Comparison of ENCODE assay signal across 1 cellular context in the genomic region with DNA sequence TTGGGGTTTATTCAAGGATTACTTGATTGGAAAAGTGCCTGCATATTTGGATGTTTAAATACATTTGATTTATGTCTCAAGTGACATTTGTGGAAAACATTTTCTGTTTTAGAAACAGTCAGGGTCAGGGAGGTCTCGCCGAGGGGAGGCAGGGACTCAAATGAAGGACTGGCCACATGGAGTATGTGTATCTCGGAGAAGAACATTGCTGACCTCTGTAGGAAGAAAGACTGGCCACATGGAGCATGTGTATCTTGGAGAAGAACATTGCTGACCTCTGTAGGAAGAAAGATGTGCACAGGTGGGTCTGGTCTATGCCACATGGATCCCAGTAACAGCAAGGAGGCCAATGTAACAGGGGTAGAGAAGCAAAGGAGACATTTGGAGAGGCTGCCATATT.
A peak's percentile ranks its signal among the peaks of the same experiment; 100 is the strongest.
TF ChIP-seq lines count a peak whose summit lies in the region.

No MANE protein-coding gene starts in this region.

TF ChIP-seq in A549, 52 proteins besides CTCF, POLR2A, EP300 and RAD21 (continued from another document):
- TF ChIP-seq, protein P1, sequence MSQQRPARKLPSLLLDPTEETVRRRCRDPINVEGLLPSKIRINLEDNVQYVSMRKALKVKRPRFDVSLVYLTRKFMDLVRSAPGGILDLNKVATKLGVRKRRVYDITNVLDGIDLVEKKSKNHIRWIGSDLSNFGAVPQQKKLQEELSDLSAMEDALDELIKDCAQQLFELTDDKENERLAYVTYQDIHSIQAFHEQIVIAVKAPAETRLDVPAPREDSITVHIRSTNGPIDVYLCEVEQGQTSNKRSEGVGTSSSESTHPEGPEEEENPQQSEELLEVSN (IDR thresholded peaks at IDR 0.05; ENCODE audit: borderline replicate concordance, low read depth), result no peak
- TF ChIP-seq SMC3 (IDR thresholded peaks at IDR 0.05), result peak; percentile 47; the same call in 2 of the 3 replicates
- TF ChIP-seq, protein P2, sequence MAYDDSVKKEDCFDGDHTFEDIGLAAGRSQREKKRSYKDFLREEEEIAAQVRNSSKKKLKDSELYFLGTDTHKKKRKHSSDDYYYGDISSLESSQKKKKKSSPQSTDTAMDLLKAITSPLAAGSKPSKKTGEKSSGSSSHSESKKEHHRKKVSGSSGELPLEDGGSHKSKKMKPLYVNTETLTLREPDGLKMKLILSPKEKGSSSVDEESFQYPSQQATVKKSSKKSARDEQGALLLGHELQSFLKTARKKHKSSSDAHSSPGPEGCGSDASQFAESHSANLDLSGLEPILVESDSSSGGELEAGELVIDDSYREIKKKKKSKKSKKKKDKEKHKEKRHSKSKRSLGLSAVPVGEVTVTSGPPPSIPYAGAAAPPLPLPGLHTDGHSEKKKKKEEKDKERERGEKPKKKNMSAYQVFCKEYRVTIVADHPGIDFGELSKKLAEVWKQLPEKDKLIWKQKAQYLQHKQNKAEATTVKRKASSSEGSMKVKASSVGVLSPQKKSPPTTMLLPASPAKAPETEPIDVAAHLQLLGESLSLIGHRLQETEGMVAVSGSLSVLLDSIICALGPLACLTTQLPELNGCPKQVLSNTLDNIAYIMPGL (CRISPR knock-in tag; IDR thresholded peaks at IDR 0.05; ENCODE audit: borderline replicate concordance), result no peak
- no peak for TF ChIP-seq ESRRA (IDR thresholded peaks at IDR 0.05; ENCODE audit: borderline replicate concordance, low read length)
- TF ChIP-seq, protein P3, sequence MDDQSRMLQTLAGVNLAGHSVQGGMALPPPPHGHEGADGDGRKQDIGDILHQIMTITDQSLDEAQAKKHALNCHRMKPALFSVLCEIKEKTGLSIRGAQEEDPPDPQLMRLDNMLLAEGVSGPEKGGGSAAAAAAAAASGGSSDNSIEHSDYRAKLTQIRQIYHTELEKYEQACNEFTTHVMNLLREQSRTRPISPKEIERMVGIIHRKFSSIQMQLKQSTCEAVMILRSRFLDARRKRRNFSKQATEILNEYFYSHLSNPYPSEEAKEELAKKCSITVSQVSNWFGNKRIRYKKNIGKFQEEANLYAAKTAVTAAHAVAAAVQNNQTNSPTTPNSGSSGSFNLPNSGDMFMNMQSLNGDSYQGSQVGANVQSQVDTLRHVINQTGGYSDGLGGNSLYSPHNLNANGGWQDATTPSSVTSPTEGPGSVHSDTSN (IDR thresholded peaks at IDR 0.05), result no peak
- TF ChIP-seq, protein P4, sequence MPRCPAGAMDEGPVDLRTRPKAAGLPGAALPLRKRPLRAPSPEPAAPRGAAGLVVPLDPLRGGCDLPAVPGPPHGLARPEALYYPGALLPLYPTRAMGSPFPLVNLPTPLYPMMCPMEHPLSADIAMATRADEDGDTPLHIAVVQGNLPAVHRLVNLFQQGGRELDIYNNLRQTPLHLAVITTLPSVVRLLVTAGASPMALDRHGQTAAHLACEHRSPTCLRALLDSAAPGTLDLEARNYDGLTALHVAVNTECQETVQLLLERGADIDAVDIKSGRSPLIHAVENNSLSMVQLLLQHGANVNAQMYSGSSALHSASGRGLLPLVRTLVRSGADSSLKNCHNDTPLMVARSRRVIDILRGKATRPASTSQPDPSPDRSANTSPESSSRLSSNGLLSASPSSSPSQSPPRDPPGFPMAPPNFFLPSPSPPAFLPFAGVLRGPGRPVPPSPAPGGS (IDR thresholded peaks at IDR 0.05), result no peak
- TF ChIP-seq JUN (IDR thresholded peaks at IDR 0.05), result no peak
- TF ChIP-seq FOSL2 (IDR thresholded peaks at IDR 0.05), result no peak
- no peak for TF ChIP-seq FOSL2 (CRISPR knock-in tag; IDR thresholded peaks at IDR 0.05)
